8 cellular contexts compared by ENCODE assay signal in the genomic region with DNA sequence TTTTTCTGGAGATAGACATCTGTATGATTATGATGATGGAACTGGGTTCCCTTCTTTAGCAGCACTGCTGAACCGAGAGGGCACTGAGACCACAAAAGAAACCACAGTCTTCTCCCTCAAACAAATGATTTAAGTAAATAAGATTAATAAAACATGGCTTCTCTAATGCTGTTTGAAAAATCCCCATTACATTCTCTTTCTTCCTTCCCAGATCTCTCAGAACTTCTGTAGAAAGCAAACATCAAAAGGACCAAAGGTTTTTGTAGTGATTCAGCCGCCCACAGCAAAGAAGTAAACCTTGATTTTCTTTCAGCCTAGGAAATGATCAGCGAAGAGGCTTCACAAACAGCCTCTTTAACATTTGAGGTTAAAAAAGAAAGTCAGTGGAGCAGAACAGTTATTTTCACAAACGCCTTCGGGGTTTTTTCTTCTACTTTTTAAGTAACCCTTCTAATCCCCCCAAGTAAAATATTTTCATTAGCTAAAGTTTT.
A peak's percentile ranks its signal among the peaks of the same experiment; 100 is the strongest.
DNase-seq lines count a peak whose midpoint lies in the region; ATAC-seq and TF ChIP-seq lines count a peak whose summit lies in the region.

No MANE protein-coding gene starts in this region.

- peaks cover 31% of the 10 kb centered on the region for H3K4me1 Mint-ChIP-seq in activated T-helper 2 cell treated with anti-CD3 and anti-CD28 coated beads, Interferon-gamma antibody, Interleukin-2, Interleukin-4, amounts not matched to agents 10 μg/mL and 5 μg/mL and 100 μg/mL, durations not matched to agents 14 hours and 24 hours and 36 hours (ENCODE audit: low read depth)
- peaks cover 28% of the 10 kb centered on the region for H3K4me1 Mint-ChIP-seq in neural crest cell
- peaks cover 1 to 5% of the 10 kb centered on the region in 2 donors for H3K4me1 Mint-ChIP-seq in effector memory CD8-positive, alpha-beta T cell (ENCODE audit: low read depth in 2 of 2)

- H3K9me3 Mint-ChIP-seq in activated T-helper 2 cell treated with anti-CD3 and anti-CD28 coated beads, Interferon-gamma antibody, Interleukin-2, Interleukin-4, amounts not matched to agents 10 μg/mL and 5 μg/mL and 100 μg/mL, durations not matched to agents 14 hours and 24 hours and 36 hours, result no peaks in the 10 kb centered on the region
- H3K9me3 Mint-ChIP-seq in neural crest cell, result no peaks in the 10 kb centered on the region
- no peaks in the 10 kb centered on the region for H3K9me3 Mint-ChIP-seq in effector memory CD8-positive, alpha-beta T cell

- peak overlapping the region; percentile 29 for H3K27ac Mint-ChIP-seq in activated T-helper 2 cell treated with anti-CD3 and anti-CD28 coated beads, Interferon-gamma antibody, Interleukin-2, Interleukin-4, amounts not matched to agents 10 μg/mL and 5 μg/mL and 100 μg/mL, durations not matched to agents 14 hours and 24 hours and 36 hours
- H3K27ac Mint-ChIP-seq in neural crest cell (ENCODE audit: unreplicated experiment), result no peak overlapping the region
- no peak overlapping the region for H3K27ac Mint-ChIP-seq in effector memory CD8-positive, alpha-beta T cell

- no peak for TF ChIP-seq POLR2A in lower leg skin (IDR thresholded peaks at IDR 0.05)

- intact Hi-C loops in activated T-helper 2 cell treated with anti-CD3 and anti-CD28 coated beads, Interferon-gamma antibody, Interleukin-2, Interleukin-4, amounts not matched to agents 10 μg/mL and 5 μg/mL and 100 μg/mL, durations not matched to agents 14 hours and 24 hours and 36 hours (cut with micrococcal nuclease), result loop anchor here (2.0 to 5.0 kb wide), 4 partner anchors 266 to 930 kb away; partner anchors contain the start of genes CCDC148 and PKP4
- intact Hi-C loops in lower leg skin (cut with DNase I; ENCODE audit: low total_unique reads), result no loop called here

- ATAC-seq in GM19452 (IDR thresholded peaks at IDR 0.05; ENCODE audit: unreplicated experiment) (peak; percentile 77), HG03439 (IDR thresholded peaks at IDR 0.05; ENCODE audit: unreplicated experiment) (peak; percentile 82)
- no peak for ATAC-seq in effector memory CD8-positive, alpha-beta T cell (replicated peaks)

- H3K36me3 Mint-ChIP-seq in activated T-helper 2 cell treated with anti-CD3 and anti-CD28 coated beads, Interferon-gamma antibody, Interleukin-2, Interleukin-4, amounts not matched to agents 10 μg/mL and 5 μg/mL and 100 μg/mL, durations not matched to agents 14 hours and 24 hours and 36 hours (ENCODE audit: low read depth), result no peaks in the 10 kb centered on the region
- H3K36me3 Mint-ChIP-seq in neural crest cell (ENCODE audit: low read depth), result no peaks in the 10 kb centered on the region
- H3K36me3 Mint-ChIP-seq in effector memory CD8-positive, alpha-beta T cell (ENCODE audit: insufficient read depth), result no peaks in the 10 kb centered on the region

- no peak overlapping the region for H3K4me3 ChIP-seq in lower leg skin (ENCODE audit: low read depth, poor library complexity, severe bottlenecking)

- DNase-seq in COLO829 (ENCODE audit: low spot score) (peak; percentile 40), neural crest cell (ENCODE audit: low read depth, low spot score) (no peak), NCI-H1417 treated with DMSO at 0.1 percent for 48 hours (lab: John Stamatoyannopoulos, UW) (no peak), lower leg skin (ENCODE audit: low spot score in 2 of 2) (no peak)
- DNase-seq in activated T-helper 2 cell treated with anti-CD3 and anti-CD28 coated beads, Interferon-gamma antibody, Interleukin-2, Interleukin-4, amounts not matched to agents 10 μg/mL and 5 μg/mL and 100 μg/mL, durations not matched to agents 14 hours and 24 hours and 36 hours (ENCODE audit: low spot score), result no peak
- no peak for DNase-seq in effector memory CD8-positive, alpha-beta T cell

- H3K4me3 Mint-ChIP-seq in activated T-helper 2 cell treated with anti-CD3 and anti-CD28 coated beads, Interferon-gamma antibody, Interleukin-2, Interleukin-4, amounts not matched to agents 10 μg/mL and 5 μg/mL and 100 μg/mL, durations not matched to agents 14 hours and 24 hours and 36 hours (ENCODE audit: low read depth), result no peak overlapping the region
- H3K4me3 Mint-ChIP-seq in neural crest cell, result peak overlapping the region; percentile 28
- no peak overlapping the region for H3K4me3 Mint-ChIP-seq in effector memory CD8-positive, alpha-beta T cell

- H3K27me3 Mint-ChIP-seq in activated T-helper 2 cell treated with anti-CD3 and anti-CD28 coated beads, Interferon-gamma antibody, Interleukin-2, Interleukin-4, amounts not matched to agents 10 μg/mL and 5 μg/mL and 100 μg/mL, durations not matched to agents 14 hours and 24 hours and 36 hours (ENCODE audit: low read depth), result peaks cover 25% of the 10 kb centered on the region
- H3K27me3 Mint-ChIP-seq in neural crest cell (ENCODE audit: low read depth), result no peaks in the 10 kb centered on the region
- H3K27me3 Mint-ChIP-seq in effector memory CD8-positive, alpha-beta T cell, result no peaks in the 10 kb centered on the region

- TF ChIP-seq CTCF in neural crest cell (conservative IDR thresholded peaks at IDR 0.05) (no peak), lower leg skin (IDR thresholded peaks at IDR 0.05) (no peak)

- 11 to 12% methylated on average over 5 of the region's 5 CpGs for WGBS in lower leg skin, 2 donors
